In genomic region chr1:58392083-58392482, GRCh38 we compare ENCODE assay signal across 1 cellular context.
TF ChIP-seq lines count a peak whose summit lies in the region.

No MANE protein-coding gene starts in this region.

TF ChIP-seq in GM12878, 131 proteins besides CTCF, POLR2A, EP300 and RAD21 (continued from another document and continues in another):
- TF ChIP-seq ZBTB11 (CRISPR knock-in tag; IDR thresholded peaks at IDR 0.05), result no peak
- peak; percentile 43; the same call in 1 of the 2 replicates for TF ChIP-seq CBFB (IDR thresholded peaks at IDR 0.05; ENCODE audit: low read depth)
- 0 out of 2 replicates have a peak, but pooled peaks have one; percentile 6 for TF ChIP-seq SMC3 (IDR thresholded peaks at IDR 0.05; ENCODE audit: borderline replicate concordance, low read length)
- TF ChIP-seq SREBF2 (IDR thresholded peaks at IDR 0.05; ENCODE audit: low read length), result no peak
- TF ChIP-seq CREM (IDR thresholded peaks at IDR 0.05; ENCODE audit: low read depth), result peak; percentile 44; the same call in 1 of the 2 replicates
- no peak for TF ChIP-seq CHD4 (IDR thresholded peaks at IDR 0.05)
- TF ChIP-seq MTA3 (IDR thresholded peaks at IDR 0.05; ENCODE audit: borderline replicate concordance, low read length), result no peak; the same call in 1 of the 2 replicates
- no peak for TF ChIP-seq YBX1 (IDR thresholded peaks at IDR 0.05)
- TF ChIP-seq PRDM15 (CRISPR knock-in tag; IDR thresholded peaks at IDR 0.05), result no peak
- no peak for TF ChIP-seq PAX8 (IDR thresholded peaks at IDR 0.05)
- no peak for TF ChIP-seq ZSCAN29 (IDR thresholded peaks at IDR 0.05)
- TF ChIP-seq SIX5 (IDR thresholded peaks at IDR 0.05; ENCODE audit: low read depth, low read length, severe bottlenecking), result no peak
- TF ChIP-seq CREB1 (IDR thresholded peaks at IDR 0.05; ENCODE audit: low read depth), result 0 out of 2 replicates have a peak, but pooled peaks have one; percentile 36
- TF ChIP-seq MTA2 (IDR thresholded peaks at IDR 0.05; ENCODE audit: low read depth), result peak; percentile 66; the same call in 1 of the 2 replicates
- no peak for TF ChIP-seq KAT2A (conservative IDR thresholded peaks at IDR 0.05; ENCODE audit: control insufficient read depth, low read depth, low read length)
- no peak for TF ChIP-seq SPI1 (IDR thresholded peaks at IDR 0.05; ENCODE audit: borderline replicate concordance, insufficient read depth, low read depth, low read length)
- TF ChIP-seq ZNF687 (IDR thresholded peaks at IDR 0.05), result no peak
- TF ChIP-seq NR2C1 (IDR thresholded peaks at IDR 0.05), result no peak
- no peak for TF ChIP-seq JUNB (IDR thresholded peaks at IDR 0.05)
- TF ChIP-seq POLR2AphosphoS2 (IDR thresholded peaks at IDR 0.05; ENCODE audit: low read depth, low read length), result no peak
- TF ChIP-seq TCF7 (IDR thresholded peaks at IDR 0.05; ENCODE audit: borderline replicate concordance), result no peak
- no peak for TF ChIP-seq ZNF24 (IDR thresholded peaks at IDR 0.05)
- TF ChIP-seq ZNF384 (IDR thresholded peaks at IDR 0.05; ENCODE audit: borderline replicate concordance, low read depth, low read length), result no peak
- TF ChIP-seq MXI1 (IDR thresholded peaks at IDR 0.05; ENCODE audit: low read depth, low read length), result no peak
- 0 out of 2 replicates have a peak, but pooled peaks have one; percentile 25 for TF ChIP-seq BCL11A (IDR thresholded peaks at IDR 0.05; ENCODE audit: low read depth, low read length)
- no peak for TF ChIP-seq FOXM1 (IDR thresholded peaks at IDR 0.05; ENCODE audit: low read depth, low read length)
- TF ChIP-seq BMI1 (IDR thresholded peaks at IDR 0.05; ENCODE audit: borderline replicate concordance), result no peak
- peak; percentile 90 for TF ChIP-seq ESRRA (IDR thresholded peaks at IDR 0.05; ENCODE audit: low read length)
- no peak for TF ChIP-seq HDAC2 (IDR thresholded peaks at IDR 0.05)
- TF ChIP-seq BRCA1 (IDR thresholded peaks at IDR 0.05; ENCODE audit: low read depth, low read length), result no peak
- TF ChIP-seq FOXK2 (IDR thresholded peaks at IDR 0.05), result peak; percentile 71; the same call in 1 of the 2 replicates
- no peak for TF ChIP-seq EED (IDR thresholded peaks at IDR 0.05; ENCODE audit: low read depth)
- TF ChIP-seq SMAD5 (IDR thresholded peaks at IDR 0.05; ENCODE audit: low read depth), result no peak
- no peak for TF ChIP-seq EGR1 (IDR thresholded peaks at IDR 0.05; ENCODE audit: borderline replicate concordance in 1 of 2, low read depth in 2 of 2, low read length in 2 of 2)
- TF ChIP-seq CEBPZ (IDR thresholded peaks at IDR 0.05; ENCODE audit: low read depth, low read length), result no peak
- no peak for TF ChIP-seq KDM1A (IDR thresholded peaks at IDR 0.05; ENCODE audit: borderline replicate concordance)
- peak; percentile 11 to 41; a peak in 2 of 4 replicates for TF ChIP-seq IKZF2 (IDR thresholded peaks at IDR 0.05)
- TF ChIP-seq ZNF592 (IDR thresholded peaks at IDR 0.05), result no peak
- TF ChIP-seq NRF1 (conservative IDR thresholded peaks at IDR 0.05; ENCODE audit: low read depth, low read length), result no peak
- TF ChIP-seq, protein P1, sequence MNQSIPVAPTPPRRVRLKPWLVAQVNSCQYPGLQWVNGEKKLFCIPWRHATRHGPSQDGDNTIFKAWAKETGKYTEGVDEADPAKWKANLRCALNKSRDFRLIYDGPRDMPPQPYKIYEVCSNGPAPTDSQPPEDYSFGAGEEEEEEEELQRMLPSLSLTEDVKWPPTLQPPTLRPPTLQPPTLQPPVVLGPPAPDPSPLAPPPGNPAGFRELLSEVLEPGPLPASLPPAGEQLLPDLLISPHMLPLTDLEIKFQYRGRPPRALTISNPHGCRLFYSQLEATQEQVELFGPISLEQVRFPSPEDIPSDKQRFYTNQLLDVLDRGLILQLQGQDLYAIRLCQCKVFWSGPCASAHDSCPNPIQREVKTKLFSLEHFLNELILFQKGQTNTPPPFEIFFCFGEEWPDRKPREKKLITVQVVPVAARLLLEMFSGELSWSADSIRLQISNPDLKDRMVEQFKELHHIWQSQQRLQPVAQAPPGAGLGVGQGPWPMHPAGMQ (IDR thresholded peaks at IDR 0.05; ENCODE audit: borderline replicate concordance), result no peak
- no peak for TF ChIP-seq ZZZ3 (IDR thresholded peaks at IDR 0.05; ENCODE audit: control insufficient read depth, insufficient read length, low read depth)
